ENCODE assay signal across 10 cellular contexts in the genomic region with DNA sequence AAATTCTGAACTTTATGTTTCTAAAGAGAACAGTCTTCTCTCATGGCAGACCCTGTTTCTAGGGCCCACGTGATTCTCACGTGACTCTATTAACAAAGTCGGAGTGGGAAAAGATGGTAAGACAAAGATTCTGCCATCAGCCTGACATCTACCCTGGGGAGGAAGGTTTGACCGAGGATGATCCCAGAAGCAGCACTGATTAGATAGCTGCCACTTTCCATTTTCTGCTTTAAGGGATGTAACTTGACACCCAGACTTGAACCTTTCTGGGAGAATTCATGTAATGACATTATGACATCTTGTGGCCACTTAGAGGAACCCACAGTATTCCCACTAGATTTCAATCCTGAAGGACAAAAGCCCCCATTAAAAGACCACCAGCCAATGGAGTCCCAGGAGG.
DNase-seq lines count a peak whose midpoint lies in the region; ATAC-seq lines count a peak whose summit lies in the region.
"Had no signal": no experiment of that assay in that cellular context is flagged by ENCODE, and none has a peak within 500 bp of the region (broad histone marks: within the 10 kb centered on the region; RNA-seq: fewer than 3 reads in every experiment).

No MANE protein-coding gene starts in this region.

- peak; percentile 5 to 15 for DNase-seq in AML-193 (lab: John Stamatoyannopoulos, UW)
- DNase-seq in H7, result peak; percentile 58
- DNase-seq in adipocyte (ENCODE audit: low read depth), result peak; percentile 39
- DNase-seq in left lobe of liver (ENCODE audit: low spot score), result no peak
- DNase-seq in NCI-H2227 treated with DMSO at 0.1 percent for 48 hours (lab: John Stamatoyannopoulos, UW), result no peak
- DNase-seq in SW 1271 (lab: John Stamatoyannopoulos, UW), result no peak
- DNase-seq: activated B cell treated with CpG ODN at 0.5 μM for 24 hours, NCI-H510A treated with DMSO at 0.1 percent for 48 hours had no signal

- H3K9ac ChIP-seq in adipocyte (ENCODE audit: low read length), result no peak overlapping the region

- H3K27me3 ChIP-seq in H7 (ENCODE audit: control insufficient read depth, insufficient read depth, low read length) (no peaks in the 10 kb centered on the region), adipocyte (replicated peaks; ENCODE audit: control insufficient read depth, insufficient read depth, low read length) (no peaks in the 10 kb centered on the region)

- no peak overlapping the region for H3K4me3 ChIP-seq in H7 (ENCODE audit: insufficient read depth, low read depth, low read length)
- H3K4me3 ChIP-seq in adipocyte (ENCODE audit: low read length), result no peak overlapping the region

- peak; percentile 49 for ATAC-seq in left lobe of liver
- no peak for ATAC-seq in HG02970 (IDR thresholded peaks at IDR 0.05; ENCODE audit: low FRiP score, unreplicated experiment)
- no peak for ATAC-seq in GM18868 (IDR thresholded peaks at IDR 0.05; ENCODE audit: unreplicated experiment)

- H3K9me3 ChIP-seq in adipocyte (ENCODE audit: control insufficient read depth, low read length), result no peaks in the 10 kb centered on the region

- H3K4me1 ChIP-seq in adipocyte (ENCODE audit: control insufficient read depth, insufficient read depth, low read length), result peaks cover 36% of the 10 kb centered on the region

- H3K36me3 ChIP-seq in H7 (replicated peaks; ENCODE audit: control insufficient read depth, insufficient read depth, low read length) (no peaks in the 10 kb centered on the region), adipocyte (ENCODE audit: control insufficient read depth, insufficient read depth, low read length, severe bottlenecking) (no peaks in the 10 kb centered on the region)

Comparison
In these comparisons a context has a peak if more than half of its experiments do, and no peak if none do; other contexts are left out.
1. DNase-seq: peak in AML-193 (2 of 2), H7 (single experiment) and adipocyte (single experiment); none in left lobe of liver (single experiment), NCI-H2227 treated with DMSO at 0.1 percent for 48 hours (single experiment) and SW 1271 (0 of 2).